ENCODE assay signal across 11 cellular contexts in the genomic region with DNA sequence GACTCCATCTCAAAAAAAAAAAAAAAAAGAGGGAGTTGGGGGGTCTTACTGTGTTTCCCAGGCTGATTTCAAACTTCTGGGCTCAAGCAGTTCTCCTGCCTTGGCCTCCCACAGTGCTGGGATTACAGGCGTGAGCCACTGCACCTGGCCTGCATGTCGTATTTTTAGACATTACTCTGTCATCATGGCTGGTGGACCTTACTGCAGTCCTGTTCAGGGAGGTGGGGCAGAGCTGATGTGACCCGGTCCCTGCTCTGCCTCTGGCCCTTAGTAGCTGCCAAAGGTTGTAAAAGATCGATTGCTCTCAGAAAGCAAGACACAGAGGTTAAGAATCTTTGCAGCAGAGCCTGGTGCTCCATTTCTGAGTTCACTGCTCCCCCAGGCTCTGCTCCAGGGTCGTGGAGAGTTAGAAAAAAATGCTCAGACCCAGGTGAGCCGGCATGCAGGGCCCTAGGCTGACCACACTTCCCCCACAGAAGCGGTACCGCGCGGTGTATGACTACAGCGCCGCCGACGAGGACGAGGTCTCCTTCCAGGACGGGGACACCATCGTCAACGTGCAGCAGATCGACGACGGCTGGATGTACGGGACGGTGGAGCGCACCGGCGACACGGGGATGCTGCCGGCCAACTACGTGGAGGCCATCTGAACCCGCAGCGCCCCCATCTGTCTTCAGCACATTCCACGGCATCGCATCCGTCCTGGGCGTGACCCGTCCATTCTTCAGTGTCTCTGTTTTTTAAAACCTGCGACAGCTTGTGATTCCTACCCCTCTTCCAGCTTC. TPM values are rescaled to one million over a fixed set of nuclear protein-coding genes. Genes with fewer than 3 reads are reported as not detected.
DNase-seq lines count a peak whose midpoint lies in the region; ATAC-seq and TF ChIP-seq lines count a peak whose summit lies in the region.
"Had no signal": no experiment of that assay in that cellular context is flagged by ENCODE, and none has a peak within 500 bp of the region (broad histone marks: within the 10 kb centered on the region; RNA-seq: fewer than 3 reads in every experiment).

No MANE protein-coding gene starts in this region.

- no peak for TF ChIP-seq POLR2A in gastroesophageal sphincter (IDR thresholded peaks at IDR 0.05)

- no peak overlapping the region for H3K18ac ChIP-seq in H9 (ENCODE audit: insufficient read length, low read depth, low read length)

- no peaks in the 10 kb centered on the region for H4K20me1 ChIP-seq in H9 (ENCODE audit: control insufficient read depth, insufficient read depth, insufficient read length)
- no peaks in the 10 kb centered on the region for H4K20me1 ChIP-seq in OCI-LY1 (ENCODE audit: insufficient read depth, low read length)

- H3K9me2 ChIP-seq in OCI-LY1 (ENCODE audit: low read depth, low read length): no peaks in the 10 kb centered on the region

- H3K27me3 Mint-ChIP-seq in H9 (ENCODE audit: low read depth): no peaks in the 10 kb centered on the region; the same call in 1 of the 2 replicates
- H3K27me3 Mint-ChIP-seq: CD4-positive, CD25-positive, alpha-beta regulatory T cell had no signal

- H3K4me2 ChIP-seq in H9 (ENCODE audit: insufficient read depth, insufficient read length, low read length) (no peak overlapping the region), OCI-LY1 (ENCODE audit: low read length) (no peak overlapping the region)

- no peak overlapping the region for H3K23ac ChIP-seq in H9 (ENCODE audit: insufficient read length, low read depth, low read length)

- H3K4me1 Mint-ChIP-seq in H9: peaks cover 13 to 18% of the 10 kb centered on the region in 2 experiments

- H3K79me2 ChIP-seq in H9 (ENCODE audit: insufficient read depth, low read length) (no peaks in the 10 kb centered on the region), OCI-LY1 (ENCODE audit: insufficient read depth, low read length) (no peaks in the 10 kb centered on the region)

- no peak overlapping the region for H3K9ac ChIP-seq in H9 (ENCODE audit: extremely low read depth, insufficient read length, low read length)
- no peak overlapping the region for H3K9ac ChIP-seq in OCI-LY1 (ENCODE audit: low read length)

- no peak overlapping the region for H2BK20ac ChIP-seq in H9 (ENCODE audit: low read depth, low read length, poor library complexity, severe bottlenecking)

- no peak overlapping the region for H3K14ac ChIP-seq in H9 (ENCODE audit: insufficient read depth, low read length)

- H2BK12ac ChIP-seq in H9 (ENCODE audit: insufficient read length, low read depth, low read length): no peak overlapping the region

- no peaks in the 10 kb centered on the region for H3K23me2 ChIP-seq in H9 (ENCODE audit: insufficient read length, low read depth, low read length, poor library complexity, severe bottlenecking)

- H3K27ac ChIP-seq in H9 (ENCODE audit: insufficient read length, low read depth, low read length) (no peak overlapping the region), OCI-LY1 (ENCODE audit: low read depth, low read length, poor library complexity, severe bottlenecking) (no peak overlapping the region), gastroesophageal sphincter (peak overlapping the region in 3 of 4 donors; percentile 71 to 81 (median 73))

- H3F3A ChIP-seq in OCI-LY1 (ENCODE audit: insufficient read depth, low read length): no peaks in the 10 kb centered on the region

- H3K27me3 ChIP-seq in H9 (ENCODE audit: insufficient read depth, low read length): no peaks in the 10 kb centered on the region
- H3K27me3 ChIP-seq in OCI-LY1 (ENCODE audit: insufficient read depth, low read length): no peaks in the 10 kb centered on the region
- no peaks in the 10 kb centered on the region for H3K27me3 ChIP-seq in gastroesophageal sphincter

- no peaks in the 10 kb centered on the region for H3K9me3 ChIP-seq in H9 (ENCODE audit: control insufficient read depth, low read depth, low read length)
- H3K9me3 ChIP-seq in OCI-LY1 (ENCODE audit: low read length): no peaks in the 10 kb centered on the region
- no peaks in the 10 kb centered on the region for H3K9me3 ChIP-seq in gastroesophageal sphincter

- H2AFZ ChIP-seq in H9 (ENCODE audit: low read length): no peak overlapping the region
- no peak overlapping the region for H2AFZ ChIP-seq in OCI-LY1 (ENCODE audit: low read length)

- no peak for ATAC-seq in gastroesophageal sphincter
- no peak for ATAC-seq in GM19395 (IDR thresholded peaks at IDR 0.05; ENCODE audit: unreplicated experiment)

- no CpG with 5 or more reads among the region's 37 CpGs for WGBS in H9 (ENCODE audit: extremely low coverage, insufficient read length, low lambda C conversion rate)
- 75 to 81% methylated on average over 9 to 32 of the region's 37 CpGs for WGBS in gastroesophageal sphincter (ENCODE audit: low coverage in 1 of 2), 2 donors

- H3K4me1 ChIP-seq in H9 (ENCODE audit: insufficient read depth, low read length) (no peaks in the 10 kb centered on the region), OCI-LY1 (ENCODE audit: insufficient read depth, low read length, severe bottlenecking) (peaks cover 12% of the 10 kb centered on the region), gastroesophageal sphincter (peaks cover 5 to 84% (median 29%) of the 10 kb centered on the region in 3 donors)

- no peaks in the 10 kb centered on the region for H3K9me3 Mint-ChIP-seq in H9
- H3K9me3 Mint-ChIP-seq: CD4-positive, CD25-positive, alpha-beta regulatory T cell had no signal

- H4K5ac ChIP-seq in H9 (ENCODE audit: insufficient read length, low read depth, low read length): no peak overlapping the region

- H4K91ac ChIP-seq in H9 (ENCODE audit: insufficient read length, low read depth, low read length): no peak overlapping the region

- no peak for TF ChIP-seq EP300 in gastroesophageal sphincter (IDR thresholded peaks at IDR 0.05)

- H2AK5ac ChIP-seq in H9 (ENCODE audit: insufficient read length, low read length): no peak overlapping the region

- DNase-seq in H9: peak; percentile 77
- peak; percentile 47 for DNase-seq in retina
- DNase-seq in AG08396 (ENCODE audit: low spot score): no peak
- DNase-seq in foreskin fibroblast: no peak
- DNase-seq: CD4-positive, CD25-positive, alpha-beta regulatory T cell; GDM1; NCI-H1417; NCI-H446 treated with DMSO at 0.1 percent for 48 hours had no signal

- peaks cover 21 to 58% (median 48%) of the 10 kb centered on the region in 3 experiments for H3K36me3 Mint-ChIP-seq in H9 (ENCODE audit: insufficient read depth in 1 of 3, low read depth in 3 of 3)

- H3K79me1 ChIP-seq in H9 (ENCODE audit: insufficient read depth, low read depth, low read length, poor library complexity, severe bottlenecking): no peaks in the 10 kb centered on the region

- no peak overlapping the region for H3K4me3 ChIP-seq in OCI-LY1 (ENCODE audit: low read depth, low read length, poor library complexity, severe bottlenecking)
- no peak overlapping the region for H3K4me3 ChIP-seq in gastroesophageal sphincter
- no peak overlapping the region for H3K4me3 ChIP-seq in foreskin fibroblast (ENCODE audit: low read depth in 1 of 2, low read length in 2 of 2)

- no peak overlapping the region for H4K8ac ChIP-seq in H9 (replicated peaks; ENCODE audit: insufficient read length, low read depth, low read length)

- H3K4me3 Mint-ChIP-seq in H9: no peak overlapping the region
- H3K4me3 Mint-ChIP-seq: CD4-positive, CD25-positive, alpha-beta regulatory T cell had no signal

- no peak overlapping the region for H3K56ac ChIP-seq in H9 (ENCODE audit: insufficient read length, low read depth, low read length)

- H3K4ac ChIP-seq in H9 (ENCODE audit: low read depth, low read length): no peak overlapping the region

- TF ChIP-seq CTCF in H9 (conservative IDR thresholded peaks at IDR 0.05): peak; percentile 56
- peak; percentile 15; the same call in 1 of the 2 replicates for TF ChIP-seq CTCF in OCI-LY1 (IDR thresholded peaks at IDR 0.05; ENCODE audit: low read length)
- TF ChIP-seq CTCF in gastroesophageal sphincter (IDR thresholded peaks at IDR 0.05): no peak
- no peak for TF ChIP-seq CTCF in foreskin fibroblast (IDR thresholded peaks at IDR 0.05; ENCODE audit: low read depth, low read length)

- H2BK15ac ChIP-seq in H9 (ENCODE audit: low read depth, low read length): no peak overlapping the region

- H2BK5ac ChIP-seq in H9 (ENCODE audit: insufficient read length, low read length): no peak overlapping the region

- no peak overlapping the region for H2BK120ac ChIP-seq in H9 (ENCODE audit: low read depth, low read length, poor library complexity, severe bottlenecking)

- H3K36me3 ChIP-seq in OCI-LY1 (ENCODE audit: insufficient read depth, low read length) (peaks cover 55% of the 10 kb centered on the region), gastroesophageal sphincter (peaks cover 0 to 69% of the 10 kb centered on the region in 2 donors)

- H3T11ph ChIP-seq in H9 (ENCODE audit: low read length): no peak overlapping the region

- H3K27ac Mint-ChIP-seq in H9: peak overlapping the region; percentile 49 to 70 (median 57); a peak in 4 of 7 replicates

RNA-seq across cellular contexts. Expression of a gene that starts 48.5 kb away (rescaled TPM):
- 121 and 122 TPM in 2 replicates for total RNA-seq in H9 (2021)
- 10 to 100 TPM; 33.5 to 88.9 (median 73.6) TPM for total RNA-seq in gastroesophageal sphincter

RNA-seq across cellular contexts. Expression of a gene that starts 48.9 kb away (rescaled TPM):
- not detected in 2 replicates for total RNA-seq in H9 (2021)
- under 1 TPM in 1 of 4 donors, not detected in 3; 0.25 TPM for total RNA-seq in gastroesophageal sphincter
- total RNA-seq: CD4-positive, CD25-positive, alpha-beta regulatory T cell had no signal

Comparison
In these comparisons a context has a peak if more than half of its experiments do, and no peak if none do; other contexts are left out.
1. DNase-seq: peak in H9 (single experiment) and retina (single experiment); none in AG08396 (single experiment) and foreskin fibroblast (0 of 2).
2. H3K27ac ChIP-seq: peak in gastroesophageal sphincter (3 of 4); none in H9 (single experiment) and OCI-LY1 (single experiment).
3. CTCF ChIP-seq: peak in H9 (single experiment) and OCI-LY1 (single experiment); none in gastroesophageal sphincter (0 of 4) and foreskin fibroblast (single experiment).